ENCODE assay signal across 8 cellular contexts in genomic region chr19:43639507-43640423, GRCh38. TPM values are rescaled to one million over a fixed set of nuclear protein-coding genes. Genes with fewer than 3 reads are reported as not detected.
DNase-seq lines count a peak whose midpoint lies in the region; ATAC-seq and TF ChIP-seq lines count a peak whose summit lies in the region.

Gene CADM4 (minus strand): TSS chr19:43639850. CDS start chr19:43639790, 60 bp downstream.

- H3K27me3 ChIP-seq in WERI-Rb-1 (ENCODE audit: insufficient read depth, low read depth, severe bottlenecking), result no peaks in the 10 kb centered on the region

- intact Hi-C loops in left colon (cut with DNase I, micrococcal nuclease), result loop anchor here in 1 of 2 donors (5.0 kb wide), 1 partner anchor 82 kb away; no protein-coding TSS in a partner anchor

- TF ChIP-seq CTCF in WERI-Rb-1 (IDR thresholded peaks at IDR 0.05; ENCODE audit: low read depth, low read length) (no peak), cardiac fibroblast (IDR thresholded peaks at IDR 0.05; ENCODE audit: low read depth, low read length) (no peak)

- H3K4me3 ChIP-seq in WERI-Rb-1 (ENCODE audit: low read depth, low read length) (peak within 1 kb of the TSS; percentile 53), cardiac fibroblast (replicated peaks in 1 of 2; ENCODE audit: low read depth in 2 of 2, low read length in 2 of 2) (peak within 1 kb of the TSS; percentile 50 to 55)

- DNase-seq in NCI-H82 (lab: John Stamatoyannopoulos, UW) (peak; percentile 55), NCI-H82 treated with DMSO at 0.1 percent for 48 hours (lab: John Stamatoyannopoulos, UW; ENCODE audit: unreplicated experiment) (no peak), WERI-Rb-1 (peak; percentile 50), cardiac fibroblast (ENCODE audit: low read depth in 2 of 2) (no peak), left colon (peak; percentile 40 to 48), GOT3 (lab: John Stamatoyannopoulos, UW) (no peak)
- DNase-seq in stimulated activated CD4-positive, alpha-beta T cell treated with anti-CD3 and anti-CD28 coated beads, Interleukin-2, amount 100 ng/mL, for 4 hours (ENCODE audit: low read depth), result peak; percentile 44

- H3K36me3 ChIP-seq in WERI-Rb-1, result no peaks in the 10 kb centered on the region

- ATAC-seq in left colon, result peak; percentile 89
- ATAC-seq in GM18498 (IDR thresholded peaks at IDR 0.05; ENCODE audit: unreplicated experiment), result no peak

- peak within 1 kb of the TSS; percentile 36; the same call in 1 of the 2 replicates for H3K27ac ChIP-seq in WERI-Rb-1

- H3K9me3 ChIP-seq in WERI-Rb-1 (ENCODE audit: severe bottlenecking), result no peaks in the 10 kb centered on the region

RNA-seq across cellular contexts. Expression of gene CADM4, which starts in this region (rescaled TPM):
- 1 to 10 TPM; 2.0 to 4.9 TPM for total RNA-seq in left colon

Comparison
In these comparisons a context has a peak if more than half of its experiments do, and no peak if none do; other contexts are left out.
1. DNase-seq: peak in NCI-H82 (single experiment), WERI-Rb-1 (single experiment), left colon (2 of 2) and stimulated activated CD4-positive, alpha-beta T cell treated with anti-CD3 and anti-CD28 coated beads, Interleukin-2, amount 100 ng/mL, for 4 hours (single experiment); none in NCI-H82 treated with DMSO at 0.1 percent for 48 hours (single experiment), cardiac fibroblast (0 of 2) and GOT3 (single experiment).